In genomic region chr17:40559016-40559853, GRCh38 we compare ENCODE assay signal across 8 cellular contexts. TPM values are rescaled to one million over a fixed set of nuclear protein-coding genes. Genes with fewer than 3 reads are reported as not detected.
DNase-seq lines count a peak whose midpoint lies in the region; ATAC-seq, FAIRE-seq and TF ChIP-seq lines count a peak whose summit lies in the region.

No MANE protein-coding gene starts in this region.

- ATAC-seq in WTC11 (no peak), HG02759 (IDR thresholded peaks at IDR 0.05; ENCODE audit: unreplicated experiment) (no peak)

- no peaks in the 10 kb centered on the region for H3K27me3 ChIP-seq in prostate gland (replicated peaks; ENCODE audit: insufficient read depth)

- no peak overlapping the region for H3K4me3 Mint-ChIP-seq in WTC11

- H3K27me3 Mint-ChIP-seq in WTC11 (ENCODE audit: low read depth): peaks cover 5% of the 10 kb centered on the region

- peak overlapping the region; percentile 71 to 74 for H3K27ac ChIP-seq in prostate gland

- H3K9me3 ChIP-seq in prostate gland: no peaks in the 10 kb centered on the region

- TF ChIP-seq POLR2A in GM12891 (IDR thresholded peaks at IDR 0.05; ENCODE audit: low read depth, low read length): peak; percentile 56; the same call in 1 of the 2 replicates
- TF ChIP-seq POLR2A in prostate gland (IDR thresholded peaks at IDR 0.05): no peak

- no peak overlapping the region for H3K27ac Mint-ChIP-seq in WTC11

- no peaks in the 10 kb centered on the region for H3K9me3 Mint-ChIP-seq in WTC11

- peaks cover 34% of the 10 kb centered on the region for H3K4me1 Mint-ChIP-seq in WTC11

- DNase-seq in GM12891 (ENCODE audit: insufficient read length, low spot score) (no peak), WTC11 (ENCODE audit: low spot score) (peak; percentile 10), fibroblast of gingiva (ENCODE audit: low read depth) (peak; percentile 78), prostate gland (ENCODE audit: low spot score) (peak; percentile 84), NCI-H774 (lab: John Stamatoyannopoulos, UW) (no peak), HUDEP-2 (lab: John Stamatoyannopoulos, UW; ENCODE audit: unreplicated experiment in 76 of 76) (no peak), NCI-H2029 (lab: John Stamatoyannopoulos, UW) (no peak)

- POLR2A ChIA-PET in WTC11 (lab: Charles Lee): no interaction called here

- 63% methylated on average over 11 of the region's 11 CpGs for WGBS in prostate gland

- no peaks in the 10 kb centered on the region for H3K36me3 Mint-ChIP-seq in WTC11

- H3K4me1 ChIP-seq in prostate gland (replicated peaks): peaks cover 13% of the 10 kb centered on the region

- no peak for FAIRE-seq in GM12891 (lab: Jason Lieb, UNC)

- TF ChIP-seq CTCF in WTC11 (IDR thresholded peaks at IDR 0.05) (no peak), prostate gland (IDR thresholded peaks at IDR 0.05) (no peak)

- H3K4me3 ChIP-seq in prostate gland: no peak overlapping the region

- intact Hi-C loops in prostate gland (cut with DNase I): no loop called here

- H3K36me3 ChIP-seq in prostate gland: no peaks in the 10 kb centered on the region

- CTCF ChIA-PET in WTC11 (lab: Charles Lee): interaction anchor here (0.6 to 5.4 kb wide), 75 partner anchors 9 to 1106 kb away, joined by 3 to 127 read pairs (median 5); partner anchors contain the start of genes GJD3, IGFBP4, RARA and TOP2A

TF ChIP-seq in GM12891, 5 proteins besides CTCF, POLR2A, EP300 and RAD21:
- peak; percentile 56; the same call in 1 of the 2 replicates for TF ChIP-seq POLR2AphosphoS5 (IDR thresholded peaks at IDR 0.05; ENCODE audit: low read depth, low read length)
- TF ChIP-seq POU2F2 (IDR thresholded peaks at IDR 0.05; ENCODE audit: low read depth, low read length): no peak; the same call in 1 of the 2 replicates

TF ChIP-seq in WTC11, 78 proteins besides CTCF, POLR2A, EP300 and RAD21:
- TF ChIP-seq OVOL2 (CRISPR knock-in tag; IDR thresholded peaks at IDR 0.05; ENCODE audit: borderline replicate concordance) (no peak), RORB (CRISPR knock-in tag; IDR thresholded peaks at IDR 0.05) (no peak), FOXP1 (CRISPR knock-in tag; IDR thresholded peaks at IDR 0.05; ENCODE audit: borderline replicate concordance) (peak; percentile 47; the same call in 1 of the 2 replicates)
TF ChIP-seq in WTC11: peak in this region for 1.

RNA-seq across cellular contexts. Expression of gene CCR7, which starts 6.0 kb away (rescaled TPM):
- polyA plus RNA-seq in GM12891 (2012; ENCODE audit: low read depth, missing spikeins): 156 TPM
- total RNA-seq in WTC11 (2021): 0.37 to 0.92 TPM (median 0.57 TPM) in 3 replicates
- total RNA-seq in prostate gland: under 1 TPM in 1 of 2 donors, not detected in 1; 0.40 TPM

RNA-seq across cellular contexts. Expression of gene TNS4, which starts 57.8 kb away (rescaled TPM):
- polyA plus RNA-seq in GM12891 (2012; ENCODE audit: low read depth, missing spikeins): 0.22 TPM
- 0.55 to 0.87 TPM (median 0.80 TPM) in 3 replicates for total RNA-seq in WTC11 (2021)
- 10 to 100 TPM; 51.3 to 56.1 TPM for total RNA-seq in prostate gland

Comparison
In these comparisons a context has a peak if more than half of its experiments do, and no peak if none do; other contexts are left out.
1. DNase-seq: peak in WTC11 (single experiment), fibroblast of gingiva (single experiment) and prostate gland (single experiment); none in GM12891 (single experiment), NCI-H774 (single experiment), HUDEP-2 (0 of 76) and NCI-H2029 (single experiment).
2. RNA of gene TNS4, which starts 57.8 kb away (total RNA-seq): 51.3 to 56.1 TPM in prostate gland; 0.55 to 0.87 TPM in WTC11; every median in the first group is over 10 times any median in the second.